Comparison of ENCODE assay signal across 2 cellular contexts in genomic region chr16:16448423-16448822, GRCh38.
A peak's percentile ranks its signal among the peaks of the same experiment; 100 is the strongest.
DNase-seq lines count a peak whose midpoint lies in the region; ATAC-seq and TF ChIP-seq lines count a peak whose summit lies in the region.
"Not testable (repeated sequence)": the region's sequence is repeated elsewhere in the genome, so short reads cannot be mapped to it uniquely, and the experiment has no call there.

No MANE protein-coding gene starts in this region.

- peak; percentile 77 for ATAC-seq in esophagus mucosa
- peak; percentile 75 for ATAC-seq in foreskin keratinocyte

- not testable (repeated sequence) for H3K4me1 ChIP-seq in foreskin keratinocyte

- not testable (repeated sequence) for H3K27ac ChIP-seq in foreskin keratinocyte

- not testable (repeated sequence) for H3K27me3 ChIP-seq in foreskin keratinocyte

- not testable (repeated sequence) for TF ChIP-seq CTCF in foreskin keratinocyte (conservative IDR thresholded peaks at IDR 0.05)

- DNase-seq in foreskin keratinocyte, result not testable (repeated sequence)
